Comparison of ENCODE assay signal across 16 cellular contexts in genomic region chr7:16636533-16637173, GRCh38. TPM values are rescaled to one million over a fixed set of nuclear protein-coding genes. Genes with fewer than 3 reads are reported as not detected.
DNase-seq lines count a peak whose midpoint lies in the region; ATAC-seq and TF ChIP-seq lines count a peak whose summit lies in the region.
"Had no signal": no experiment of that assay in that cellular context is flagged by ENCODE, and none has a peak within 500 bp of the region (broad histone marks: within the 10 kb centered on the region; RNA-seq: fewer than 3 reads in every experiment).

No MANE protein-coding gene starts in this region.

- peaks cover 43% of the 10 kb centered on the region for H3K4me1 Mint-ChIP-seq in HFFc6 (ENCODE audit: low read depth)

- no peak overlapping the region for H3K4me3 ChIP-seq in mucosa of rectum (ENCODE audit: low read length in 2 of 2)
- H3K4me3 ChIP-seq: MG63 had no signal

- H3K36me3 ChIP-seq in mucosa of rectum (ENCODE audit: control insufficient read depth in 2 of 2, insufficient read depth in 2 of 2, low read length in 2 of 2) = peaks cover 0 to 7% of the 10 kb centered on the region in 2 donors

- ATAC-seq in foreskin keratinocyte = no peak
- ATAC-seq in sciatic nerve = no peak
- ATAC-seq: activated CD8-positive, alpha-beta memory T cell treated with anti-CD3 and anti-CD28 coated beads, Interleukin-2, amount 10 ng/mL, durations not matched to agents 7 days and 5 days had no signal

- H3K9me3 ChIP-seq in mucosa of rectum (ENCODE audit: control insufficient read depth in 2 of 2, low read length in 2 of 2) = no peaks in the 10 kb centered on the region
- H3K9me3 ChIP-seq: MG63 had no signal

- intact Hi-C loops in sciatic nerve (cut with DNase I) = no loop called here

- H3K4me1 ChIP-seq in mucosa of rectum (ENCODE audit: control insufficient read depth in 2 of 2, insufficient read depth in 2 of 2, low read length in 2 of 2) (peaks cover 11 to 22% of the 10 kb centered on the region in 2 donors), foreskin keratinocyte (no peaks in the 10 kb centered on the region)

- no peaks in the 10 kb centered on the region for H3K9me3 Mint-ChIP-seq in HFFc6
- H3K9me3 Mint-ChIP-seq: endodermal cell had no signal

- DNase-seq in AG08395 (ENCODE audit: low spot score) (peak; percentile 13), HFFc6 (peak; percentile 50), dedifferentiated amniotic fluid mesenchymal stem cell (ENCODE audit: extremely low spot score) (peak; percentile 69), anterior cingulate cortex (lab: John Stamatoyannopoulos, UW) (no peak), foreskin keratinocyte (no peak), sciatic nerve (ENCODE audit: low spot score) (no peak), T-helper 9 cell (no peak)
- DNase-seq: activated CD8-positive, alpha-beta memory T cell treated with anti-CD3 and anti-CD28 coated beads, Interleukin-2, amount 10 ng/mL, durations not matched to agents 7 days and 5 days; caudate nucleus; endodermal cell; kidney glomerular epithelial cell; MG63; NCI-H187 treated with DMSO at 0.1 percent for 48 hours; NCI-H69 had no signal

- H3K9ac ChIP-seq in mucosa of rectum (ENCODE audit: low read depth in 1 of 2, low read length in 2 of 2) = no peak overlapping the region

- H3K27me3 Mint-ChIP-seq in HFFc6 (ENCODE audit: insufficient read depth) = no peaks in the 10 kb centered on the region; the same call in 1 of the 2 replicates
- H3K27me3 Mint-ChIP-seq: activated CD8-positive, alpha-beta memory T cell treated with anti-CD3 and anti-CD28 coated beads, Interleukin-2, amount 10 ng/mL, durations not matched to agents 7 days and 5 days; B cell had no signal

- TF ChIP-seq CTCF in HFFc6 (IDR thresholded peaks at IDR 0.05) (no peak), foreskin keratinocyte (conservative IDR thresholded peaks at IDR 0.05) (no peak)

- no peak overlapping the region for H3K4me3 Mint-ChIP-seq in HFFc6
- H3K4me3 Mint-ChIP-seq: activated CD8-positive, alpha-beta memory T cell treated with anti-CD3 and anti-CD28 coated beads, Interleukin-2, amount 10 ng/mL, durations not matched to agents 7 days and 5 days; B cell; endodermal cell had no signal

- H3K27ac ChIP-seq in mucosa of rectum (ENCODE audit: low read depth in 2 of 2, low read length in 2 of 2) = peak overlapping the region; percentile 26 to 35
- no peak overlapping the region for H3K27ac ChIP-seq in foreskin keratinocyte

- peak overlapping the region; percentile 82 for H3K27ac Mint-ChIP-seq in HFFc6
- H3K27ac Mint-ChIP-seq: activated CD8-positive, alpha-beta memory T cell treated with anti-CD3 and anti-CD28 coated beads, Interleukin-2, amount 10 ng/mL, durations not matched to agents 7 days and 5 days; B cell; endodermal cell had no signal

- H3K27me3 ChIP-seq in mucosa of rectum (ENCODE audit: control insufficient read depth in 2 of 2, insufficient read depth in 2 of 2, low read length in 2 of 2) = no peaks in the 10 kb centered on the region
- H3K27me3 ChIP-seq in foreskin keratinocyte = no peaks in the 10 kb centered on the region
- H3K27me3 ChIP-seq: MG63 had no signal

- H3K36me3 Mint-ChIP-seq in HFFc6 (ENCODE audit: low read depth) = peaks cover 26% of the 10 kb centered on the region

RNA-seq across cellular contexts. Expression of gene ANKMY2, which starts 8.9 kb away (rescaled TPM):
- total RNA-seq in HFFc6 (2021; fragmentation: NEBNext Ultra II Directional; extraction: Animal tissue kit (Norgen Biotek cat#: 25700)) = 10 to 100 TPM; 21.0 to 26.2 (median 23.4) TPM
- total RNA-seq in foreskin keratinocyte (10.1 and 10.2 TPM in 2 replicates), sciatic nerve (29.5 TPM)
- polyA plus RNA-seq in foreskin keratinocyte = 5.3 and 5.4 TPM in 2 replicates

RNA-seq across cellular contexts. Expression of gene BZW2, which starts 9.3 kb away (rescaled TPM):
- total RNA-seq in HFFc6 (2021; fragmentation: NEBNext Ultra II Directional; extraction: Animal tissue kit (Norgen Biotek cat#: 25700)) = 100 to 1,000 TPM in 2 of 6 experiments, 10 to 100 TPM in 4; 75.8 to 104 (median 94.5) TPM
- total RNA-seq in foreskin keratinocyte (67.4 and 72.8 TPM in 2 replicates), sciatic nerve (30.8 TPM)
- 53.1 and 66.9 TPM in 2 replicates for polyA plus RNA-seq in foreskin keratinocyte

Comparison
In these comparisons a context has a peak if more than half of its experiments do, and no peak if none do; other contexts are left out.
1. DNase-seq: peak in AG08395 (single experiment), HFFc6 (single experiment) and dedifferentiated amniotic fluid mesenchymal stem cell (single experiment); none in anterior cingulate cortex (0 of 58), foreskin keratinocyte (0 of 2), sciatic nerve (single experiment) and T-helper 9 cell (single experiment).